In genomic region chr1:19311931-19312781, GRCh38 we compare ENCODE assay signal across 1 cellular context.
TF ChIP-seq lines count a peak whose summit lies in the region.

AKR7A2 (minus strand) TSS chr1:19312144; CDS start chr1:19312124, 20 bp downstream.
SLC66A1 (plus strand) TSS chr1:19312326; CDS start chr1:19317678, 5,352 bp downstream.

TF ChIP-seq in K562, 482 proteins besides CTCF, POLR2A, EP300 and RAD21 (continued from another document and continues in another):
- TF ChIP-seq MGA (IDR thresholded peaks at IDR 0.05) (peak; percentile 94), TEAD2 (tag; IDR thresholded peaks at IDR 0.05) (no peak), MCM7 (IDR thresholded peaks at IDR 0.05) (no peak), ZNF197 (CRISPR knock-in tag; IDR thresholded peaks at IDR 0.05; ENCODE audit: low read depth) (no peak), FOXK2 (conservative IDR thresholded peaks at IDR 0.05 in 1 of 2, IDR thresholded peaks at IDR 0.05 in 1 of 2; ENCODE audit: low read depth in 2 of 2) (peak in 1 of 2 experiments; percentile 36; a peak in 1 of 4 replicates), RBFOX2 (IDR thresholded peaks at IDR 0.05; ENCODE audit: low read depth, low read length) (peak; percentile 93), HDAC6 (IDR thresholded peaks at IDR 0.05; ENCODE audit: low read depth, low read length) (peak; percentile 65; the same call in 1 of the 2 replicates), YY1 (IDR thresholded peaks at IDR 0.05; ENCODE audit: borderline replicate concordance in 1 of 3, control insufficient read depth in 1 of 3, extremely low read depth in 1 of 3, insufficient read depth in 3 of 3, insufficient read length in 1 of 3, insufficient replicate concordance in 2 of 3, low read depth in 1 of 3, low read length in 2 of 3) (no peak), NFYB (IDR thresholded peaks at IDR 0.05; ENCODE audit: extremely low read depth, insufficient read length) (no peak), POU5F1 (IDR thresholded peaks at IDR 0.05; ENCODE audit: borderline replicate concordance, low read depth, low read length, partially characterized antibody) (no peak), POLR2B (IDR thresholded peaks at IDR 0.05; ENCODE audit: low read depth, partially characterized antibody) (peak; percentile 45), FOXJ2 (tag; IDR thresholded peaks at IDR 0.05) (peak; percentile 47; the same call in 1 of the 2 replicates), CBX2 (IDR thresholded peaks at IDR 0.05; ENCODE audit: insufficient read depth, low read length, poor library complexity, severe bottlenecking) (no peak), POLR2H (tag; IDR thresholded peaks at IDR 0.05; ENCODE audit: low read depth) (peak; percentile 73; the same call in 1 of the 2 replicates), IRF1 (CRISPR knock-in tag; IDR thresholded peaks at IDR 0.05; ENCODE audit: borderline replicate concordance) (no peak), ZNF24 (IDR thresholded peaks at IDR 0.05) (peak; percentile 58; the same call in 1 of the 2 replicates), CSDE1 (IDR thresholded peaks at IDR 0.05) (no peak), THRAP3 (IDR thresholded peaks at IDR 0.05; ENCODE audit: borderline replicate concordance) (no peak), ZNF318 (IDR thresholded peaks at IDR 0.05; ENCODE audit: borderline replicate concordance in 1 of 2, low read depth in 1 of 2) (no peak), HDAC8 (tag; IDR thresholded peaks at IDR 0.05) (no peak; the same call in 1 of the 2 replicates), TOE1 (IDR thresholded peaks at IDR 0.05; ENCODE audit: borderline replicate concordance) (peak; percentile 66; the same call in 1 of the 2 replicates), TOE1 (CRISPR knock-in tag; IDR thresholded peaks at IDR 0.05; ENCODE audit: borderline replicate concordance, low read depth) (no peak), ZBTB26 (CRISPR knock-in tag; IDR thresholded peaks at IDR 0.05) (peak; percentile 61), TCF15 (CRISPR knock-in tag; IDR thresholded peaks at IDR 0.05) (no peak), RBM15 (IDR thresholded peaks at IDR 0.05; ENCODE audit: insufficient read depth, low read length) (no peak), KAT8 (IDR thresholded peaks at IDR 0.05; ENCODE audit: low read depth) (no peak), NFXL1 (CRISPR knock-in tag; IDR thresholded peaks at IDR 0.05) (no peak), ZNF766 (CRISPR knock-in tag; conservative IDR thresholded peaks at IDR 0.05) (no peak), THAP12 (CRISPR knock-in tag; IDR thresholded peaks at IDR 0.05) (peak; percentile 69; the same call in 1 of the 2 replicates), PTTG1 (tag; IDR thresholded peaks at IDR 0.05; ENCODE audit: low read depth) (no peak), U2AF1 (optimal IDR thresholded peaks at IDR 0.05; ENCODE audit: low read depth, low read length) (peak; percentile 96), PTRF (tag; IDR thresholded peaks at IDR 0.05) (no peak), SMAD2 (IDR thresholded peaks at IDR 0.05; ENCODE audit: low read depth, low read length) (no peak), CREBBP (IDR thresholded peaks at IDR 0.05; ENCODE audit: low read depth, low read length) (no peak)
